Comparison of ENCODE assay signal across 13 cellular contexts in the genomic region with DNA sequence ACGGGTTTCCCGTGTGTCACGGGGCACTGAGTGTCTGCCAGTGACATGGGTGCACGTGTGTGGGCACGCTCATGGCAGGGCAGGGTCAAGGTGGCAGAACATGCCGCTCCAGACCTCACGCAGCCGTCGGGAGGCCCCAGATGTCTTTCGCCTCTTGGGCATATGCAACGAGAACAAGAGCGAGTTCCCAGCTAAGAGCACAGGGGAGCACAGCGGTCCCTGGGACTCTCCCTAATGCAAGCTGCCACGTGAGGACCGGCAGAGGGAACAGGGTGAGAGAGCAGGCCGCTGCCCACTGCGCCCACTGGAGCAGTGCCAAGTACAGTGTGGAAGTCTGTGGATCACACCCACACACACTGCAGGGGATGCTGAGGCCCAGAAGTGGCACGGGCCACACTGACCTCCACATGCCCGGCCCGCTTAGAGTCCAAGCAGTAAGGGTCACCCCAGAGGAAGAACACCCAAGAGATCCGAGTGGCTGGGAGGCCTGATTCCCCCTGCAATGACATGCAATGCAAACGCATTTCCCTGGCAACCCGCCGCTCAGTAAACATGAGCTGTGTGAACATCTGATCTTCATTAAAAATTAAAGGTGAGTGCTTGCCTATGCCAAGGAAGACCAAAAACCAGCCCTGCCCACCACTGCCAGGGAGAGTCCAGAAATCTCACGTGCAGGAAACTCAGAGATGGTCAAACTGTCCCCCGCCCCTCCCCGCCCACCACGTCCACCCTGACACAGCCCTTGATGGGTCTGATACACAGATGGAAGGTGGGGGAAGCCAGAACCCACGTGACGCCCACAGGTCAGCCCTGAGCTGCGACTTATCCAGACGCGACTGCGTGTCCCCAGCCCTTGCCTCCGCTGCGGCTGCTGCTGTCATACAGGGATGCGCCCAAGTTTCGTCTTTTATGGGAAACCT. TPM values are rescaled to one million over a fixed set of nuclear protein-coding genes. Genes with fewer than 3 reads are reported as not detected.
A peak's percentile ranks its signal among the peaks of the same experiment; 100 is the strongest.
DNase-seq lines count a peak whose midpoint lies in the region; ATAC-seq and TF ChIP-seq lines count a peak whose summit lies in the region.
"Had no signal": no experiment of that assay in that cellular context is flagged by ENCODE, and none has a peak within 500 bp of the region (broad histone marks: within the 10 kb centered on the region; RNA-seq: fewer than 3 reads in every experiment).

No MANE protein-coding gene starts in this region.

- H3K27me3 Mint-ChIP-seq in activated naive CD4-positive, alpha-beta T cell treated with anti-CD3 and anti-CD28 coated beads, Interleukin-2, amount 10 ng/mL, durations not matched to agents 7 days and 5 days = no peaks in the 10 kb centered on the region

- H3K4me3 Mint-ChIP-seq in activated naive CD4-positive, alpha-beta T cell treated with anti-CD3 and anti-CD28 coated beads, Interleukin-2, amount 10 ng/mL, durations not matched to agents 7 days and 5 days = no peak overlapping the region
- H3K4me3 Mint-ChIP-seq: mesothelial cell of epicardium had no signal

- H3K4me2 ChIP-seq in OCI-LY7 (ENCODE audit: low read length) = peak overlapping the region; percentile 6; the same call in 1 of the 2 replicates

- no peaks in the 10 kb centered on the region for H3K79me2 ChIP-seq in OCI-LY7 (ENCODE audit: insufficient read depth, low read depth, low read length)

- H3K4me3 ChIP-seq in OCI-LY7 (ENCODE audit: low read depth, low read length, poor library complexity, severe bottlenecking) = no peak overlapping the region
- no peak overlapping the region for H3K4me3 ChIP-seq in upper lobe of right lung

- H3K4me1 ChIP-seq in OCI-LY7 (ENCODE audit: insufficient read depth, low read length, poor library complexity, severe bottlenecking) = peaks cover 6% of the 10 kb centered on the region
- H3K4me1 ChIP-seq in upper lobe of right lung = peaks cover 13% of the 10 kb centered on the region

- H4K20me1 ChIP-seq in OCI-LY7 (ENCODE audit: insufficient read depth, low read length) = no peaks in the 10 kb centered on the region; the same call in 1 of the 2 replicates

- no TSS peak for BruUV-seq in OCI-LY7 (replicated peaks; lab: Mats Ljungman, UMichigan)

- H3K9me3 ChIP-seq in OCI-LY7 (ENCODE audit: low read length) (no peaks in the 10 kb centered on the region), upper lobe of right lung (no peaks in the 10 kb centered on the region)

- H3K27me3 ChIP-seq in upper lobe of right lung = no peaks in the 10 kb centered on the region

- 0 out of 2 replicates have a peak, but pooled peaks cover 5% of the 10 kb centered on the region for H3K36me3 ChIP-seq in OCI-LY7 (ENCODE audit: insufficient read depth, low read length)
- H3K36me3 ChIP-seq in upper lobe of right lung = peaks cover 9% of the 10 kb centered on the region

- ATAC-seq in left cardiac atrium = peak; percentile 33 to 48
- ATAC-seq in upper lobe of right lung = peak; percentile 50
- ATAC-seq: activated CD4-positive, CD25-positive, alpha-beta regulatory T cell treated with anti-CD3 and anti-CD28 coated beads, Interleukin-2, amount 50 U/mL, for 24 hours had no signal

- no peak for DNase-seq in activated naive CD4-positive, alpha-beta T cell treated with anti-CD3 and anti-CD28 coated beads, Interleukin-2, amount 10 ng/mL, durations not matched to agents 7 days and 5 days
- no peak for DNase-seq in activated naive CD4-positive, alpha-beta T cell treated with Interleukin-2 at 50 U/mL for 16 hours
- DNase-seq in OCI-LY7 (ENCODE audit: low spot score) = no peak
- no peak for DNase-seq in left cardiac atrium
- no peak for DNase-seq in upper lobe of right lung
- DNase-seq in AG08396 (ENCODE audit: low spot score) = no peak
- no peak for DNase-seq in NCI-H82 (lab: John Stamatoyannopoulos, UW)
- no peak for DNase-seq in dedifferentiated amniotic fluid mesenchymal stem cell (ENCODE audit: extremely low spot score)
- DNase-seq: cortex of kidney, NCI-H187 had no signal

- no peak for TF ChIP-seq CTCF in OCI-LY7 (conservative IDR thresholded peaks at IDR 0.05; ENCODE audit: low read length)
- no peak for TF ChIP-seq CTCF in upper lobe of right lung (IDR thresholded peaks at IDR 0.05)

- peaks cover 32% of the 10 kb centered on the region for H3K36me3 Mint-ChIP-seq in activated naive CD4-positive, alpha-beta T cell treated with anti-CD3 and anti-CD28 coated beads, Interleukin-2, amount 10 ng/mL, durations not matched to agents 7 days and 5 days

- CTCF ChIA-PET in activated naive CD4-positive, alpha-beta T cell treated with anti-CD3 and anti-CD28 coated beads, Interleukin-2, amount 10 ng/mL, durations not matched to agents 7 days and 5 days (lab: Charles Lee) = no interaction called here
- CTCF ChIA-PET in OCI-LY7 (lab: Charles Lee; ENCODE audit: unreplicated experiment) = no interaction called here

- POLR2A ChIA-PET in OCI-LY7 (lab: Charles Lee) = no interaction called here

- peak overlapping the region; percentile 52 for H3K27ac Mint-ChIP-seq in activated naive CD4-positive, alpha-beta T cell treated with anti-CD3 and anti-CD28 coated beads, Interleukin-2, amount 10 ng/mL, durations not matched to agents 7 days and 5 days
- H3K27ac Mint-ChIP-seq: activated T-helper 2 cell treated with anti-CD3 and anti-CD28 coated beads, Interferon-gamma antibody, Interleukin-2, Interleukin-4, amounts not matched to agents 10 μg/mL and 5 μg/mL and 100 μg/mL, durations not matched to agents 14 hours and 24 hours and 36 hours; mesothelial cell of epicardium had no signal

- H3K9me3 Mint-ChIP-seq in activated naive CD4-positive, alpha-beta T cell treated with anti-CD3 and anti-CD28 coated beads, Interleukin-2, amount 10 ng/mL, durations not matched to agents 7 days and 5 days = no peaks in the 10 kb centered on the region
- H3K9me3 Mint-ChIP-seq: activated T-helper 2 cell treated with anti-CD3 and anti-CD28 coated beads, Interferon-gamma antibody, Interleukin-2, Interleukin-4, amounts not matched to agents 10 μg/mL and 5 μg/mL and 100 μg/mL, durations not matched to agents 14 hours and 24 hours and 36 hours; mesothelial cell of epicardium had no signal

- H3K4me1 Mint-ChIP-seq in activated naive CD4-positive, alpha-beta T cell treated with anti-CD3 and anti-CD28 coated beads, Interleukin-2, amount 10 ng/mL, durations not matched to agents 7 days and 5 days = peaks cover 11% of the 10 kb centered on the region

- intact Hi-C loops in OCI-LY7 (cut with micrococcal nuclease; ENCODE audit: unreplicated experiment) (no loop called here), left cardiac atrium (cut with DNase I) (loop anchor here in 1 of 2 donors (5.0 kb wide), 2 partner anchors 34 to 149 kb away; no protein-coding TSS in a partner anchor), upper lobe of right lung (cut with DNase I) (no loop called here)

- no peak overlapping the region for H2AFZ ChIP-seq in OCI-LY7 (ENCODE audit: low read length)

- H3K27ac ChIP-seq in OCI-LY7 (ENCODE audit: low read depth, low read length, poor library complexity, severe bottlenecking) (no peak overlapping the region), upper lobe of right lung (no peak overlapping the region)

- no peaks in the 10 kb centered on the region for H3K9me2 ChIP-seq in OCI-LY7 (ENCODE audit: insufficient read depth, low read length)

RNA-seq across cellular contexts. Expression of a gene that starts 11.7 kb away (rescaled TPM):
- 47.9 and 48.1 TPM in 2 replicates for total RNA-seq in OCI-LY7 (2014; rRNA removed; shearing (Covaris generic))
- total RNA-seq in OCI-LY7 (2022) (34.6 and 36.6 TPM in 2 replicates), left cardiac atrium (10 to 100 TPM; 47.5 to 70.0 TPM), upper lobe of right lung (28.1 TPM)

RNA-seq across cellular contexts. Expression of a gene that starts 36.1 kb away (rescaled TPM):
- total RNA-seq in OCI-LY7 (2014; rRNA removed; shearing (Covaris generic)) = 15.0 and 22.3 TPM in 2 replicates
- total RNA-seq in OCI-LY7 (2022) (43.2 and 43.9 TPM in 2 replicates), left cardiac atrium (10 to 100 TPM; 15.8 to 17.4 TPM), upper lobe of right lung (31.3 TPM)
